Comparison of ENCODE assay signal across 1 cellular context in genomic region chr11:64881476-64881875, GRCh38.
TF ChIP-seq lines count a peak whose summit lies in the region.

No MANE protein-coding gene starts in this region.

TF ChIP-seq in SK-N-SH treated with all-trans-retinoic acid at 6 μM for 48 hours, 23 proteins besides CTCF, POLR2A, EP300 and RAD21 (continued from another document):
- TF ChIP-seq POU6F1 (CRISPR knock-in tag; IDR thresholded peaks at IDR 0.05; ENCODE audit: borderline replicate concordance, low read depth) = no peak
- TF ChIP-seq RARB (CRISPR knock-in tag; IDR thresholded peaks at IDR 0.05) = no peak
- TF ChIP-seq BACH2 (CRISPR knock-in tag; IDR thresholded peaks at IDR 0.05; ENCODE audit: borderline replicate concordance) = no peak
- no peak for TF ChIP-seq ZFP3 (CRISPR knock-in tag; IDR thresholded peaks at IDR 0.05)
- TF ChIP-seq ZC3H10 (CRISPR knock-in tag; IDR thresholded peaks at IDR 0.05) = no peak
- TF ChIP-seq TOX (CRISPR knock-in tag; IDR thresholded peaks at IDR 0.05; ENCODE audit: borderline replicate concordance) = no peak
- TF ChIP-seq ZNF70 (CRISPR knock-in tag; IDR thresholded peaks at IDR 0.05) = no peak
- TF ChIP-seq ESRRG (CRISPR knock-in tag; IDR thresholded peaks at IDR 0.05) = no peak
- no peak for TF ChIP-seq ZNF8 (CRISPR knock-in tag; IDR thresholded peaks at IDR 0.05)
- TF ChIP-seq ARNTL (CRISPR knock-in tag; IDR thresholded peaks at IDR 0.05; ENCODE audit: borderline replicate concordance, low read depth) = no peak
TF ChIP-seq in SK-N-SH treated with all-trans-retinoic acid at 6 μM for 48 hours: peak in this region for 0.
